26 cellular contexts compared by ENCODE assay signal in genomic region chr11:44031549-44031948, GRCh38. TPM values are rescaled to one million over a fixed set of nuclear protein-coding genes. Genes with fewer than 3 reads are reported as not detected.
DNase-seq lines count a peak whose midpoint lies in the region; ATAC-seq and TF ChIP-seq lines count a peak whose summit lies in the region.
"Had no signal": no experiment of that assay in that cellular context is flagged by ENCODE, and none has a peak within 500 bp of the region (broad histone marks: within the 10 kb centered on the region; RNA-seq: fewer than 3 reads in every experiment).

No MANE protein-coding gene starts in this region.

- H2AFZ ChIP-seq in mammary epithelial cell (ENCODE audit: low read depth, low read length), result no peak overlapping the region

- H3K27ac Mint-ChIP-seq in Caco-2 (ENCODE audit: unreplicated experiment), result no peak overlapping the region
- H3K27ac Mint-ChIP-seq: activated naive CD8-positive, alpha-beta T cell treated with anti-CD3 and anti-CD28 coated beads, Interleukin-2, amount 10 ng/mL, durations not matched to agents 7 days and 5 days; activated T-helper 17 cell treated with anti-CD3 and anti-CD28 coated beads, Interleukin-2, amount 50 U/mL, for 72 hours had no signal

- H3K4me2 ChIP-seq in mammary epithelial cell (ENCODE audit: insufficient read depth, low read depth, low read length), result no peak overlapping the region

- H3K27me3 ChIP-seq in breast epithelium (no peaks in the 10 kb centered on the region), mammary epithelial cell (ENCODE audit: insufficient read depth, low read length) (no peaks in the 10 kb centered on the region), right cardiac atrium (ENCODE audit: control insufficient read depth, insufficient read depth) (no peaks in the 10 kb centered on the region), skeletal muscle tissue (ENCODE audit: control insufficient read depth in 3 of 3, insufficient read depth in 3 of 3, low read length in 3 of 3) (peaks cover 0 to 11% (median 0%) of the 10 kb centered on the region in 3 donors), Caco-2 (replicated peaks; ENCODE audit: control insufficient read depth, insufficient read depth, low read length) (no peaks in the 10 kb centered on the region)

- 75% methylated on average over 5 of the region's 5 CpGs for WGBS in mammary epithelial cell (ENCODE audit: low coverage, missing lambda C conversion rate)
- WGBS in right cardiac atrium, result 94% methylated on average over 5 of the region's 5 CpGs

- DNase-seq in breast epithelium (ENCODE audit: low spot score in 2 of 2), result no peak
- DNase-seq in mammary epithelial cell, result no peak
- DNase-seq in right cardiac atrium, result no peak
- peak; percentile 34 for DNase-seq in ureter (ENCODE audit: low spot score)
- no peak for DNase-seq in Caco-2
- no peak for DNase-seq in GM19240 (ENCODE audit: insufficient read length, low spot score)
- DNase-seq: activated CD4-positive, alpha-beta T cell treated with anti-CD3 and anti-CD28 coated beads for 4 hours; activated naive CD8-positive, alpha-beta T cell treated with anti-CD3 and anti-CD28 coated beads, Interleukin-2, amount 10 ng/mL, durations not matched to agents 7 days and 5 days; AML-193; DMS79; foreskin keratinocyte; kidney glomerular epithelial cell; MM.1S; NCI-H187; NCI-H774; OCI-M1; stimulated activated CD8-positive, alpha-beta memory T cell treated with anti-CD3 and anti-CD28 coated beads, Interleukin-4, amount 100 ng/mL, for 48 hours; T-helper 1 cell had no signal

- no peak for TF ChIP-seq CTCF in breast epithelium (IDR thresholded peaks at IDR 0.05)
- TF ChIP-seq CTCF in mammary epithelial cell (conservative IDR thresholded peaks at IDR 0.05 in 1 of 2, IDR thresholded peaks at IDR 0.05 in 1 of 2; ENCODE audit: extremely low read depth in 1 of 2, insufficient read depth in 1 of 2, low read depth in 1 of 2, low read length in 2 of 2), result no peak
- TF ChIP-seq CTCF in Caco-2 (IDR thresholded peaks at IDR 0.05; ENCODE audit: insufficient read depth in 1 of 2, low read depth in 1 of 2, low read length in 1 of 2, severe bottlenecking in 1 of 2, unreplicated experiment in 1 of 2), result no peak

- H3K4me1 ChIP-seq in breast epithelium, result no peaks in the 10 kb centered on the region
- H3K4me1 ChIP-seq in mammary epithelial cell (ENCODE audit: insufficient read depth, low read length), result no peaks in the 10 kb centered on the region
- peaks cover 12% of the 10 kb centered on the region for H3K4me1 ChIP-seq in right cardiac atrium (ENCODE audit: control insufficient read depth, insufficient read depth, low read length)
- peaks cover 21 to 26% (median 21%) of the 10 kb centered on the region in 3 donors for H3K4me1 ChIP-seq in skeletal muscle tissue (ENCODE audit: control insufficient read depth in 3 of 3, insufficient read depth in 3 of 3, low read length in 3 of 3)
- no peaks in the 10 kb centered on the region for H3K4me1 ChIP-seq in Caco-2
- H3K4me1 ChIP-seq: foreskin keratinocyte had no signal

- no peaks in the 10 kb centered on the region for H3K36me3 Mint-ChIP-seq in Caco-2 (ENCODE audit: insufficient read depth, unreplicated experiment)
- H3K36me3 Mint-ChIP-seq: activated naive CD8-positive, alpha-beta T cell treated with anti-CD3 and anti-CD28 coated beads, Interleukin-2, amount 10 ng/mL, durations not matched to agents 7 days and 5 days had no signal

- no peak overlapping the region for H3K4me3 Mint-ChIP-seq in Caco-2 (ENCODE audit: unreplicated experiment)
- H3K4me3 Mint-ChIP-seq: activated naive CD8-positive, alpha-beta T cell treated with anti-CD3 and anti-CD28 coated beads, Interleukin-2, amount 10 ng/mL, durations not matched to agents 7 days and 5 days; activated T-helper 17 cell treated with anti-CD3 and anti-CD28 coated beads, Interleukin-2, amount 50 U/mL, for 72 hours had no signal

- no peak for TF ChIP-seq POLR2A in breast epithelium (IDR thresholded peaks at IDR 0.05)

- no peaks in the 10 kb centered on the region for H3K9me3 Mint-ChIP-seq in Caco-2 (ENCODE audit: unreplicated experiment)
- H3K9me3 Mint-ChIP-seq: activated naive CD8-positive, alpha-beta T cell treated with anti-CD3 and anti-CD28 coated beads, Interleukin-2, amount 10 ng/mL, durations not matched to agents 7 days and 5 days; activated T-helper 17 cell treated with anti-CD3 and anti-CD28 coated beads, Interleukin-2, amount 50 U/mL, for 72 hours had no signal

- no peaks in the 10 kb centered on the region for H3K4me1 Mint-ChIP-seq in Caco-2 (ENCODE audit: low read depth, unreplicated experiment)
- H3K4me1 Mint-ChIP-seq: activated naive CD8-positive, alpha-beta T cell treated with anti-CD3 and anti-CD28 coated beads, Interleukin-2, amount 10 ng/mL, durations not matched to agents 7 days and 5 days; activated T-helper 17 cell treated with anti-CD3 and anti-CD28 coated beads, Interleukin-2, amount 50 U/mL, for 72 hours had no signal

- POLR2A ChIA-PET in Caco-2 (lab: Charles Lee), result no interaction called here

- intact Hi-C loops in breast epithelium (cut with DNase I; ENCODE audit: low total_unique reads), result loop anchor here (10.0 kb wide), 1 partner anchor 147 kb away; the partner anchor contains the start of gene ALKBH3
- intact Hi-C loops in mammary epithelial cell (cut with micrococcal nuclease), result no loop called here
- intact Hi-C loops in right cardiac atrium (cut with DNase I), result loop anchor here in 1 of 4 donors (5.0 to 10.0 kb wide), 2 partner anchors 44 to 87 kb away; partner anchors contain the start of gene C11orf96
- intact Hi-C loops in Caco-2 (cut with micrococcal nuclease; ENCODE audit: unreplicated experiment), result no loop called here

- H3K79me2 ChIP-seq in mammary epithelial cell (ENCODE audit: insufficient read depth, low read length), result no peaks in the 10 kb centered on the region

- H3K4me3 ChIP-seq in breast epithelium, result no peak overlapping the region
- H3K4me3 ChIP-seq in mammary epithelial cell (replicated peaks in 1 of 3; ENCODE audit: insufficient read depth in 1 of 3, low read depth in 2 of 3, low read length in 3 of 3), result no peak overlapping the region
- H3K4me3 ChIP-seq in right cardiac atrium (ENCODE audit: low read length), result no peak overlapping the region
- no peak overlapping the region for H3K4me3 ChIP-seq in skeletal muscle tissue (ENCODE audit: low read length in 3 of 3)
- H3K4me3 ChIP-seq in Caco-2 (ENCODE audit: low read depth, low read length), result no peak overlapping the region
- H3K4me3 ChIP-seq: K562 had no signal

- H3K27ac ChIP-seq in breast epithelium (peak overlapping the region; percentile 75 to 84), mammary epithelial cell (ENCODE audit: insufficient read depth, low read depth, low read length) (no peak overlapping the region), right cardiac atrium (ENCODE audit: low read length) (peak overlapping the region; percentile 3), skeletal muscle tissue (ENCODE audit: low read depth, low read length) (peak overlapping the region; percentile 66)
- H3K27ac ChIP-seq: 22Rv1, foreskin keratinocyte had no signal

- BruUV-seq in mammary epithelial cell (replicated peaks; lab: Mats Ljungman, UMichigan), result no TSS peak
- no TSS peak for BruUV-seq in Caco-2 (replicated peaks; lab: Mats Ljungman, UMichigan)

- peaks cover 21% of the 10 kb centered on the region for H3K27me3 Mint-ChIP-seq in Caco-2 (ENCODE audit: insufficient read depth, unreplicated experiment)

- CTCF ChIA-PET in mammary epithelial cell (lab: Charles Lee; ENCODE audit: low non-redundant PET), result no interaction called here
- CTCF ChIA-PET in Caco-2 (lab: Charles Lee), result no interaction called here

- in situ Hi-C loops in mammary epithelial cell (cut with MboI; ENCODE audit: low sequenced_read_pairs in 2 of 2), result no loop called here

- dilution Hi-C loops in mammary epithelial cell (cut with HindIII; ENCODE audit: low sequenced_read_pairs), result no loop called here

- ATAC-seq in right cardiac atrium, result no peak
- no peak for ATAC-seq in GM21447 (IDR thresholded peaks at IDR 0.05; ENCODE audit: unreplicated experiment)
- ATAC-seq: activated T-helper 17 cell treated with anti-CD3 and anti-CD28 coated beads, Interleukin-2, amount 50 U/mL, for 72 hours; foreskin keratinocyte; K562 had no signal

- no peak overlapping the region for H3K9ac ChIP-seq in mammary epithelial cell (ENCODE audit: insufficient read depth, low read length)
- no peak overlapping the region for H3K9ac ChIP-seq in skeletal muscle tissue (ENCODE audit: low read depth in 1 of 3, low read length in 3 of 3)

- no peaks in the 10 kb centered on the region for H4K20me1 ChIP-seq in mammary epithelial cell (ENCODE audit: insufficient read depth, low read length)

- H3K9me3 ChIP-seq in breast epithelium (peaks cover 0 to 1% of the 10 kb centered on the region in 2 donors), mammary epithelial cell (replicated peaks; ENCODE audit: insufficient read depth, low read length) (no peaks in the 10 kb centered on the region), right cardiac atrium (ENCODE audit: control insufficient read depth, low read length) (no peaks in the 10 kb centered on the region), skeletal muscle tissue (ENCODE audit: control insufficient read depth in 3 of 3, low read length in 3 of 3) (no peaks in the 10 kb centered on the region), Caco-2 (no peaks in the 10 kb centered on the region; the same call in 1 of the 2 replicates)

- H3K36me3 ChIP-seq in breast epithelium (no peaks in the 10 kb centered on the region), mammary epithelial cell (ENCODE audit: insufficient read depth, low read length) (no peaks in the 10 kb centered on the region), skeletal muscle tissue (ENCODE audit: control insufficient read depth in 3 of 3, insufficient read depth in 3 of 3, low read length in 3 of 3) (no peaks in the 10 kb centered on the region), Caco-2 (ENCODE audit: control insufficient read depth, insufficient read depth, low read length) (no peaks in the 10 kb centered on the region)

RNA-seq across cellular contexts. Expression of gene ACCSL, which starts 16.2 kb away (rescaled TPM):
- total RNA-seq in breast epithelium, result not detected
- not detected for total RNA-seq in mammary epithelial cell
- not detected for polyA plus RNA-seq in mammary epithelial cell
- not detected for polyA minus RNA-seq in mammary epithelial cell
- not detected for total RNA-seq in right cardiac atrium
- polyA plus RNA-seq in right cardiac atrium, result not detected
- total RNA-seq in skeletal muscle tissue, result not detected
- not detected for total RNA-seq in ureter
- not detected in 2 replicates for total RNA-seq in Caco-2 (2022)
- total RNA-seq: activated naive CD8-positive, alpha-beta T cell treated with anti-CD3 and anti-CD28 coated beads, Interleukin-2, amount 10 ng/mL, durations not matched to agents 7 days and 5 days; activated T-helper 17 cell treated with anti-CD3 and anti-CD28 coated beads, Interleukin-2, amount 50 U/mL, for 72 hours; bronchial epithelial cell; dermis microvascular lymphatic vessel endothelial cell; foreskin keratinocyte; H4; K562 had no signal
- polyA plus RNA-seq: foreskin keratinocyte, K562 had no signal

RNA-seq across cellular contexts. Expression of gene ACCS, which starts 34.5 kb away (rescaled TPM):
- 10 to 100 TPM; 21.0 to 35.0 (median 23.0) TPM for total RNA-seq in breast epithelium
- total RNA-seq in mammary epithelial cell, result 10 to 100 TPM in 1 of 2 donors, 1 to 10 TPM in 1; 6.8 to 13.0 TPM
- polyA plus RNA-seq in mammary epithelial cell, result 5.0 TPM
- 6.8 TPM for polyA minus RNA-seq in mammary epithelial cell
- 10 to 100 TPM; 11.4 to 18.8 (median 14.2) TPM for total RNA-seq in right cardiac atrium
- polyA plus RNA-seq in right cardiac atrium, result 19.3 TPM
- 20.9 TPM for total RNA-seq in skeletal muscle tissue
- total RNA-seq in ureter, result 44.0 TPM
- total RNA-seq in Caco-2 (2022), result 19.5 and 24.7 TPM in 2 replicates
